10 cellular contexts compared by ENCODE assay signal in the genomic region with DNA sequence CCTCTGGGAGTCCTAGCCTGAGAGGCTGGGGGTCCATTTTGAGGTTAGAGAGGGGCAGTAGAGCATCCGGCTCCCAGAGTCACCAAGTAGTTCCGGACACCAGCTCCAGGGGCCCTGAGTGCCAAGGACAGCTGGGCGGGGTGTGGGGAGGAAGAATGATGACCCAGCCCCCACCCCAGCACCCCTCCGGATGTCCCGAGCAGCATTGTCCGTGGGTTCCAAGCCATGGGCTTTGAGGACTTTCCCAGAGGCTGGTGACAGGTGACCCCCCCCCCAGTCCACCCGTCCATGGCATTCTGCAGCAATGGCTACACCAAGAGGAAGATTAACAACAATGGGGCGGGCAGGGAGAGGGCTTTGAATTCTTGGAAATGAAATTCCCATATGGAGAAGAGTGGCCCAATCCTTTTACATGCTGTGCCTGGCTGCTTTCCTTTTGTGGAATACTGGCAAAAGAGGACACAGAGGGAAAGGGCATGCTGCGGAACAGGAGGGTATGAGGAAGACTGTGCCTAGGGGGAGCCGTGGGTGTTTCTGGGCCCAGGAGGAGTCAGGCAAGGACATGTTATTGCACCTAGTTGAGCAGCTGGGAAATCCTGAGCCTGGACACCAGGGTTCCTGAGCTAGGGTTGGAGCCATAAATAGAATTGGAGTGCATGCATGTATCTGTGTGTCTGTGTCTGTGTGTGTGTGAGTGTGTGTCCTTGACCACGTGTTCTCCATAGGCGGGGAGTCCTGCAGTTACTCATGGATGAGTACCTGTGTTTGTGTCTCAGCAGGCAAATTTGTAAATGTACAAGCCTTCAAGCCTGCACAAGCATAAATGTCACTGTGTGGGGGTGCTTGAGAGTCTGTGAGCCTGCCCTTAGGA. TPM values are rescaled to one million over a fixed set of nuclear protein-coding genes. Genes with fewer than 3 reads are reported as not detected.
DNase-seq lines count a peak whose midpoint lies in the region; ATAC-seq, FAIRE-seq and TF ChIP-seq lines count a peak whose summit lies in the region.
"Had no signal": no experiment of that assay in that cellular context is flagged by ENCODE, and none has a peak within 500 bp of the region (broad histone marks: within the 10 kb centered on the region; RNA-seq: fewer than 3 reads in every experiment).

No MANE protein-coding gene starts in this region.

- H3K27me3 ChIP-seq in GM23248 (replicated peaks; ENCODE audit: insufficient read depth) (no peaks in the 10 kb centered on the region), astrocyte (ENCODE audit: insufficient read depth, low read length) (peaks cover 24% of the 10 kb centered on the region), BE2C (no peaks in the 10 kb centered on the region)
- H3K27me3 ChIP-seq in CD8-positive, alpha-beta memory T cell (ENCODE audit: insufficient read depth, low read length, poor library complexity, severe bottlenecking) = peaks cover 12% of the 10 kb centered on the region

- H3K27ac ChIP-seq in GM23248 = no peak overlapping the region
- no peak overlapping the region for H3K27ac ChIP-seq in astrocyte (ENCODE audit: low read depth, low read length)
- H3K27ac ChIP-seq in CD8-positive, alpha-beta memory T cell (ENCODE audit: low read depth, low read length) = no peak overlapping the region

- POLR2A ChIA-PET in CD8-positive, alpha-beta memory T cell (lab: Charles Lee) = no interaction called here

- CTCF ChIA-PET in CD8-positive, alpha-beta memory T cell (lab: Charles Lee) = interaction anchor here (0.8 to 1.8 kb wide), 2 partner anchors 31 to 175 kb away, joined by 3 to 4 read pairs; no protein-coding TSS in a partner anchor

- peaks cover 2% of the 10 kb centered on the region for H3K9me3 Mint-ChIP-seq in astrocyte (ENCODE audit: unreplicated experiment)
- H3K9me3 Mint-ChIP-seq in osteocyte (ENCODE audit: unreplicated experiment) = no peaks in the 10 kb centered on the region
- no peaks in the 10 kb centered on the region for H3K9me3 Mint-ChIP-seq in CD8-positive, alpha-beta memory T cell

- no peak overlapping the region for H2AFZ ChIP-seq in GM23248
- no peak overlapping the region for H2AFZ ChIP-seq in astrocyte (ENCODE audit: low read depth, low read length)

- no peaks in the 10 kb centered on the region for H3K9me2 ChIP-seq in GM23248 (ENCODE audit: insufficient read depth)

- H3K27me3 Mint-ChIP-seq in astrocyte (ENCODE audit: low read depth, unreplicated experiment) (peaks cover 27% of the 10 kb centered on the region), osteocyte (ENCODE audit: unreplicated experiment) (peaks cover 48% of the 10 kb centered on the region)
- peaks cover 10 to 41% of the 10 kb centered on the region in 2 donors for H3K27me3 Mint-ChIP-seq in CD8-positive, alpha-beta memory T cell

- H3K4me3 ChIP-seq in GM23248 (no peak overlapping the region), astrocyte (ENCODE audit: insufficient read depth, low read depth, low read length) (no peak overlapping the region), BE2C (ENCODE audit: low read depth, low read length) (no peak overlapping the region)
- H3K4me3 ChIP-seq in CD8-positive, alpha-beta memory T cell (ENCODE audit: low read length) = no peak overlapping the region

- H3K79me2 ChIP-seq in GM23248 (ENCODE audit: insufficient read depth) (no peaks in the 10 kb centered on the region), astrocyte (ENCODE audit: insufficient read depth, low read length) (no peaks in the 10 kb centered on the region)

- H3F3A ChIP-seq in GM23248 (ENCODE audit: insufficient read depth) = no peaks in the 10 kb centered on the region

- no peak overlapping the region for H3K4me2 ChIP-seq in GM23248 (ENCODE audit: unreplicated experiment)
- H3K4me2 ChIP-seq in astrocyte (ENCODE audit: low read length) = no peak overlapping the region

- H3K36me3 ChIP-seq in GM23248 (ENCODE audit: low read depth) = no peaks in the 10 kb centered on the region
- no peaks in the 10 kb centered on the region for H3K36me3 ChIP-seq in astrocyte (ENCODE audit: insufficient read depth, low read length)
- no peaks in the 10 kb centered on the region for H3K36me3 ChIP-seq in BE2C
- H3K36me3 ChIP-seq in CD8-positive, alpha-beta memory T cell (ENCODE audit: insufficient read depth, low read length) = no peaks in the 10 kb centered on the region

- peak overlapping the region; percentile 51 for H3K4me3 Mint-ChIP-seq in astrocyte (ENCODE audit: unreplicated experiment)
- H3K4me3 Mint-ChIP-seq in osteocyte (ENCODE audit: unreplicated experiment) = peak overlapping the region; percentile 14
- no peak overlapping the region for H3K4me3 Mint-ChIP-seq in CD8-positive, alpha-beta memory T cell

- no peaks in the 10 kb centered on the region for H3K9me3 ChIP-seq in GM23248 (ENCODE audit: low read depth)
- H3K9me3 ChIP-seq in astrocyte (ENCODE audit: insufficient read depth, low read depth, low read length) = no peaks in the 10 kb centered on the region
- no peaks in the 10 kb centered on the region for H3K9me3 ChIP-seq in BE2C
- H3K9me3 ChIP-seq in CD8-positive, alpha-beta memory T cell (ENCODE audit: low read length) = no peaks in the 10 kb centered on the region

- FAIRE-seq in astrocyte (lab: Jason Lieb, UNC) = no peak

- TF ChIP-seq CTCF in astrocyte (IDR thresholded peaks at IDR 0.05; ENCODE audit: insufficient read depth, low read depth, low read length) = no peak
- no peak for TF ChIP-seq CTCF in osteocyte (IDR thresholded peaks at IDR 0.05)
- TF ChIP-seq CTCF in BE2C (IDR thresholded peaks at IDR 0.05; ENCODE audit: low read depth, low read length) = no peak

- H3K36me3 Mint-ChIP-seq in astrocyte (ENCODE audit: low read depth, unreplicated experiment) (no peaks in the 10 kb centered on the region), osteocyte (ENCODE audit: unreplicated experiment) (no peaks in the 10 kb centered on the region)
- no peaks in the 10 kb centered on the region for H3K36me3 Mint-ChIP-seq in CD8-positive, alpha-beta memory T cell

- in situ Hi-C loops in GM23248 (cut with MboI) = no loop called here

- intact Hi-C loops in Right ventricle myocardium superior (cut with DNase I) (no loop called here), posterior vena cava (cut with DNase I) (no loop called here)

- H4K20me1 ChIP-seq in GM23248 (ENCODE audit: insufficient read depth) = no peaks in the 10 kb centered on the region
- no peaks in the 10 kb centered on the region for H4K20me1 ChIP-seq in astrocyte (ENCODE audit: insufficient read depth, low read length)

- DNase-seq in GM23248 = peak; percentile 46
- DNase-seq in astrocyte (ENCODE audit: low read depth) = peak; percentile 56
- peak; percentile 41 for DNase-seq in Right ventricle myocardium superior
- no peak for DNase-seq in osteocyte (ENCODE audit: extremely low spot score, unreplicated experiment)
- no peak for DNase-seq in BE2C
- DNase-seq in CD8-positive, alpha-beta memory T cell = no peak
- no peak for DNase-seq in NCI-H2196 (lab: John Stamatoyannopoulos, UW; ENCODE audit: unreplicated experiment)
- no peak for DNase-seq in posterior vena cava (ENCODE audit: low spot score)
- DNase-seq: activated CD4-positive, alpha-beta T cell treated with anti-CD3 and anti-CD28 coated beads, Interleukin-2, amount 50 U/mL, for 4 hours had no signal

- WGBS in GM23248 (ENCODE audit: low coverage in 1 of 2, low lambda C conversion rate in 2 of 2, missing lambda C conversion rate in 2 of 2), 2 experiments = 57 to 62% methylated on average over 11 to 12 of the region's 12 CpGs

- H3K4me1 ChIP-seq in GM23248 (ENCODE audit: insufficient read depth) = peaks cover 10% of the 10 kb centered on the region
- peaks cover 2% of the 10 kb centered on the region for H3K4me1 ChIP-seq in astrocyte (ENCODE audit: insufficient read depth, low read length)
- H3K4me1 ChIP-seq in BE2C = no peaks in the 10 kb centered on the region
- no peaks in the 10 kb centered on the region for H3K4me1 ChIP-seq in CD8-positive, alpha-beta memory T cell (ENCODE audit: insufficient read depth, low read length)

- peak; percentile 42 for ATAC-seq in Right ventricle myocardium superior (ENCODE audit: poor library complexity)

- H3K4me1 Mint-ChIP-seq in astrocyte (ENCODE audit: low read depth, unreplicated experiment) (peaks cover 43% of the 10 kb centered on the region), osteocyte (ENCODE audit: unreplicated experiment) (peaks cover 35% of the 10 kb centered on the region)
- H3K4me1 Mint-ChIP-seq in CD8-positive, alpha-beta memory T cell = no peaks in the 10 kb centered on the region

- H3K9ac ChIP-seq in GM23248 (no peak overlapping the region), astrocyte (ENCODE audit: low read length) (no peak overlapping the region)

- H3K27ac Mint-ChIP-seq in astrocyte (ENCODE audit: unreplicated experiment) (no peak overlapping the region), osteocyte (ENCODE audit: unreplicated experiment) (no peak overlapping the region)
- H3K27ac Mint-ChIP-seq in CD8-positive, alpha-beta memory T cell = peak overlapping the region in 2 of 8 donors; percentile 14 to 31

RNA-seq across cellular contexts. Expression of a gene that starts 1.0 kb away (rescaled TPM):
- 0.11 and 0.13 TPM in 2 replicates for total RNA-seq in GM23248 (2014; rRNA removed; shearing (Covaris generic))
- polyA plus RNA-seq in GM23248 (2016; fragmentation: Nextera tagmentation; extraction: Ambion mirVana) = 0.14 and 0.30 TPM in 2 replicates
- total RNA-seq in astrocyte = 2.5 and 3.5 TPM in 2 replicates
- 210 TPM for total RNA-seq in Right ventricle myocardium superior
- total RNA-seq in osteocyte = 8.2 and 8.5 TPM in 2 replicates
- polyA plus RNA-seq in BE2C (2012; ENCODE audit: insufficient read depth, insufficient read length, low read depth) = not detected
- not detected for total RNA-seq in CD8-positive, alpha-beta memory T cell
- polyA plus RNA-seq in CD8-positive, alpha-beta memory T cell = not detected
- total RNA-seq in posterior vena cava = 10 to 100 TPM in 1 of 2 donors, 1 to 10 TPM in 1; 4.1 to 10.8 TPM
- total RNA-seq: SK-MEL-5 had no signal

RNA-seq across cellular contexts. Expression of a gene that starts 18.1 kb away (rescaled TPM):
- total RNA-seq in GM23248 (2014; rRNA removed; shearing (Covaris generic)) = 43.3 and 52.2 TPM in 2 replicates
- polyA plus RNA-seq in GM23248 (2016; fragmentation: Nextera tagmentation; extraction: Ambion mirVana) = 32.9 and 34.6 TPM in 2 replicates
- total RNA-seq in astrocyte (42.8 and 45.8 TPM in 2 replicates), Right ventricle myocardium superior (18.5 TPM), osteocyte (24.0 and 26.6 TPM in 2 replicates), posterior vena cava (10 to 100 TPM; 16.0 to 17.4 TPM)
- polyA plus RNA-seq in BE2C (2012; ENCODE audit: insufficient read depth, insufficient read length, low read depth) = 5.6 TPM
- total RNA-seq in CD8-positive, alpha-beta memory T cell = 10 to 100 TPM; 39.5 to 42.7 TPM
- 59.2 TPM for polyA plus RNA-seq in CD8-positive, alpha-beta memory T cell

RNA-seq across cellular contexts. Expression of a gene that starts 34.9 kb away (rescaled TPM):
- not detected in 2 replicates for total RNA-seq in GM23248 (2014; rRNA removed; shearing (Covaris generic))
- not detected in 2 replicates for polyA plus RNA-seq in GM23248 (2016; fragmentation: Nextera tagmentation; extraction: Ambion mirVana)
- total RNA-seq in astrocyte = not detected in 2 replicates
- total RNA-seq in Right ventricle myocardium superior = 0.40 TPM
- not detected in 2 replicates for total RNA-seq in osteocyte
- 0.20 TPM for polyA plus RNA-seq in BE2C (2012; ENCODE audit: insufficient read depth, insufficient read length, low read depth)
- not detected for total RNA-seq in CD8-positive, alpha-beta memory T cell
- polyA plus RNA-seq in CD8-positive, alpha-beta memory T cell = not detected
- not detected for total RNA-seq in posterior vena cava
- total RNA-seq: SK-MEL-5 had no signal

RNA-seq across cellular contexts. Expression of a gene that starts 35.2 kb away (rescaled TPM):
- 0.13 TPM in 1 of 2 replicates, not detected in the other for total RNA-seq in GM23248 (2014; rRNA removed; shearing (Covaris generic))
- polyA plus RNA-seq in GM23248 (2016; fragmentation: Nextera tagmentation; extraction: Ambion mirVana) = not detected in 2 replicates
- total RNA-seq in astrocyte (not detected in 2 replicates), Right ventricle myocardium superior (not detected), osteocyte (not detected in 2 replicates), posterior vena cava (not detected)
- not detected for polyA plus RNA-seq in BE2C (2012; ENCODE audit: insufficient read depth, insufficient read length, low read depth)
- under 1 TPM in 1 of 2 experiments, not detected in 1; 0.04 TPM for total RNA-seq in CD8-positive, alpha-beta memory T cell
- not detected for polyA plus RNA-seq in CD8-positive, alpha-beta memory T cell
- total RNA-seq: SK-MEL-5 had no signal

RNA-seq across cellular contexts. Expression of a gene that starts 46.6 kb away (rescaled TPM):
- not detected in 2 replicates for total RNA-seq in GM23248 (2014; rRNA removed; shearing (Covaris generic))
- polyA plus RNA-seq in GM23248 (2016; fragmentation: Nextera tagmentation; extraction: Ambion mirVana) = not detected in 2 replicates
- total RNA-seq in astrocyte (0.27 and 0.29 TPM in 2 replicates), Right ventricle myocardium superior (0.16 TPM), osteocyte (not detected in 2 replicates), posterior vena cava (under 1 TPM in 1 of 2 donors, not detected in 1; 0.19 TPM)
- polyA plus RNA-seq in BE2C (2012; ENCODE audit: insufficient read depth, insufficient read length, low read depth) = 2.1 TPM
- under 1 TPM in 1 of 2 experiments, not detected in 1; 0.13 TPM for total RNA-seq in CD8-positive, alpha-beta memory T cell
- not detected for polyA plus RNA-seq in CD8-positive, alpha-beta memory T cell

Comparison
In these comparisons a context has a peak if more than half of its experiments do, and no peak if none do; other contexts are left out.
1. DNase-seq: peak in GM23248 (single experiment), astrocyte (single experiment) and Right ventricle myocardium superior (single experiment); none in osteocyte (single experiment), BE2C (single experiment), CD8-positive, alpha-beta memory T cell (0 of 5), NCI-H2196 (single experiment) and posterior vena cava (single experiment).
2. H3K4me3 Mint-ChIP-seq: peak in astrocyte (single experiment) and osteocyte (single experiment); none in CD8-positive, alpha-beta memory T cell (0 of 7).
3. RNA of a gene that starts 1.0 kb away (total RNA-seq): 210 TPM in Right ventricle myocardium superior (single experiment); 4.1 to 10.8 TPM in posterior vena cava, 8.2 to 8.5 TPM in osteocyte, 2.5 to 3.5 TPM in astrocyte, 0.11 to 0.13 TPM in GM23248 and not detected in CD8-positive, alpha-beta memory T cell; every median in the first group is over 10 times any median in the second.